ENCODE assay signal across 21 cellular contexts in genomic region chr11:78241475-78241874, GRCh38. TPM values are rescaled to one million over a fixed set of nuclear protein-coding genes. Genes with fewer than 3 reads are reported as not detected.
DNase-seq lines count a peak whose midpoint lies in the region; ATAC-seq, FAIRE-seq and TF ChIP-seq lines count a peak whose summit lies in the region.
"Had no signal": no experiment of that assay in that cellular context is flagged by ENCODE, and none has a peak within 500 bp of the region (broad histone marks: within the 10 kb centered on the region; RNA-seq: fewer than 3 reads in every experiment).

No MANE protein-coding gene starts in this region.

- TF ChIP-seq RAD21 in HCT116 (IDR thresholded peaks at IDR 0.05; ENCODE audit: low read depth) (no peak), K562 (CRISPR knock-in tag; conservative IDR thresholded peaks at IDR 0.05 in 1 of 2, IDR thresholded peaks at IDR 0.05 in 1 of 2) (no peak)

- H3K36me3 Mint-ChIP-seq in activated T-helper 17 cell treated with anti-CD3 and anti-CD28 coated beads, Interleukin-2, amount 50 U/mL, for 72 hours (ENCODE audit: low read depth) = no peaks in the 10 kb centered on the region

- ATAC-seq in DND-41 (ENCODE audit: insufficient read depth, low read depth) (no peak), HCT116 (no peak), K562 (no peak)
- ATAC-seq in activated T-helper 17 cell treated with anti-CD3 and anti-CD28 coated beads, Interleukin-2, amount 50 U/mL, for 72 hours (replicated peaks) = no peak
- ATAC-seq: A549 had no signal

- no peaks in the 10 kb centered on the region; the same call in 1 of the 2 replicates for H4K20me1 ChIP-seq in DND-41 (ENCODE audit: insufficient read depth, low read length)
- H4K20me1 ChIP-seq in HCT116 (ENCODE audit: insufficient read depth) = no peaks in the 10 kb centered on the region
- no peaks in the 10 kb centered on the region for H4K20me1 ChIP-seq in K562 (replicated peaks; ENCODE audit: control insufficient read depth, insufficient read depth, low read length)

- H2AFZ ChIP-seq in DND-41 (ENCODE audit: low read depth, low read length) = no peak overlapping the region
- H2AFZ ChIP-seq in HCT116 (ENCODE audit: low read depth, low read length, poor library complexity, severe bottlenecking) = no peak overlapping the region
- no peak overlapping the region for H2AFZ ChIP-seq in K562 (ENCODE audit: low read depth, low read length)
- H2AFZ ChIP-seq: GM23248 had no signal

- peaks cover 69% of the 10 kb centered on the region for H3K36me3 ChIP-seq in DND-41 (ENCODE audit: insufficient read depth, low read length)
- H3K36me3 ChIP-seq in HCT116 (ENCODE audit: control insufficient read depth in 1 of 2, insufficient read depth in 2 of 2, low read length in 2 of 2) = no peaks in the 10 kb centered on the region
- peaks cover 19% of the 10 kb centered on the region; the same call in 2 of the 3 replicates for H3K36me3 ChIP-seq in K562 (ENCODE audit: control insufficient read depth, insufficient read depth, low read length)
- H3K36me3 ChIP-seq in small intestine (ENCODE audit: control insufficient read depth in 2 of 2, insufficient read depth in 2 of 2, low read length in 2 of 2) = no peaks in the 10 kb centered on the region
- H3K36me3 ChIP-seq in suprapubic skin = no peaks in the 10 kb centered on the region
- H3K36me3 ChIP-seq: BE2C had no signal

- H3K9ac ChIP-seq in DND-41 (ENCODE audit: low read depth, low read length) (no peak overlapping the region), HCT116 (ENCODE audit: low read length) (no peak overlapping the region), K562 (ENCODE audit: insufficient read depth in 1 of 2, low read depth in 2 of 2, low read length in 2 of 2) (no peak overlapping the region)
- H3K9ac ChIP-seq: BLaER1 treated with 17β-estradiol and CSF1 and Interleukin-3, amounts not matched to agents 10 nM and 100 nM; GM23248 had no signal

- in situ Hi-C loops in K562 (cut with MboI) = no loop called here

- TF ChIP-seq CTCF in DND-41 (IDR thresholded peaks at IDR 0.05; ENCODE audit: borderline replicate concordance, extremely low read depth, low read length, poor library complexity, severe bottlenecking) (no peak), HCT116 (IDR thresholded peaks at IDR 0.05 in 2 of 3, conservative IDR thresholded peaks at IDR 0.05 in 1 of 3; ENCODE audit: borderline replicate concordance in 1 of 3, insufficient read depth in 1 of 3, low read depth in 2 of 3, low read length in 2 of 3) (no peak), K562 (IDR thresholded peaks at IDR 0.05 in 2 of 3, conservative IDR thresholded peaks at IDR 0.05 in 1 of 3; ENCODE audit: insufficient read depth in 2 of 3, low read depth in 1 of 3, low read length in 3 of 3) (no peak), suprapubic skin (IDR thresholded peaks at IDR 0.05) (no peak)

- RAD21 ChIA-PET in HCT116 (lab: Charles Lee; ENCODE audit: low non-redundant PET in 1 of 2, low total read pairs in 2 of 2, uncharacterized antibody in 2 of 2, unreplicated experiment in 2 of 2) = no interaction called here

- TF ChIP-seq EP300 in K562 (IDR thresholded peaks at IDR 0.05; ENCODE audit: low read length) (no peak), suprapubic skin (IDR thresholded peaks at IDR 0.05) (no peak)

- no peak overlapping the region for H3K4me3 ChIP-seq in DND-41 (ENCODE audit: low read depth in 1 of 2, low read length in 2 of 2)
- H3K4me3 ChIP-seq in HCT116 (replicated peaks in 1 of 2; ENCODE audit: low read depth in 1 of 2, low read length in 2 of 2) = no peak overlapping the region
- no peak overlapping the region for H3K4me3 ChIP-seq in K562
- no peak overlapping the region for H3K4me3 ChIP-seq in small intestine (ENCODE audit: low read depth in 1 of 2, low read length in 2 of 2)
- H3K4me3 ChIP-seq in suprapubic skin = no peak overlapping the region
- H3K4me3 ChIP-seq: A549; BLaER1 treated with 17β-estradiol and CSF1 and Interleukin-3, amounts not matched to agents 10 nM and 100 nM; GM23248 had no signal

- no peak overlapping the region for H3K27ac Mint-ChIP-seq in activated T-helper 17 cell treated with anti-CD3 and anti-CD28 coated beads, Interleukin-2, amount 50 U/mL, for 72 hours
- H3K27ac Mint-ChIP-seq: CD4-positive, alpha-beta T cell; CD8-positive, alpha-beta memory T cell; H9 had no signal

- peaks cover 33% of the 10 kb centered on the region for H3K4me1 ChIP-seq in DND-41 (ENCODE audit: insufficient read depth, low read length)
- H3K4me1 ChIP-seq in HCT116 (ENCODE audit: control insufficient read depth in 1 of 2, insufficient read depth in 2 of 2, low read length in 2 of 2) = peaks cover 0 to 4% of the 10 kb centered on the region in 2 experiments; a peak in 1 of 4 replicates
- H3K4me1 ChIP-seq in K562 (replicated peaks in 1 of 2; ENCODE audit: control insufficient read depth in 2 of 2, insufficient read depth in 2 of 2, low read length in 2 of 2) = no peaks in the 10 kb centered on the region
- no peaks in the 10 kb centered on the region for H3K4me1 ChIP-seq in small intestine (ENCODE audit: control insufficient read depth in 2 of 2, insufficient read depth in 1 of 2, low read depth in 1 of 2, low read length in 1 of 2)
- no peaks in the 10 kb centered on the region for H3K4me1 ChIP-seq in suprapubic skin
- H3K4me1 ChIP-seq: A549, BE2C had no signal

- CTCF ChIA-PET in HCT116 (lab: Charles Lee) (no interaction called here), K562 (lab: Yijun Ruan, JAX; ENCODE audit: low intra/inter-chr PET ratio) (no interaction called here)

- DNase-seq in DND-41 (no peak), HCT116 (ENCODE audit: low read depth, low spot score) (no peak), K562 (ENCODE audit: extremely low read depth in 1 of 4, low spot score in 3 of 4) (no peak), small intestine (no peak), suprapubic skin (ENCODE audit: low spot score in 2 of 2) (no peak), HT-29 (ENCODE audit: low spot score) (no peak)
- DNase-seq: 8988T; ACHN; AML-193; BE2C; CD4-positive, alpha-beta T cell; CD8-positive, alpha-beta memory T cell; DMS 273 treated with DMSO at 0.1 percent for 48 hours; DMS79; GM23248; H9 had no signal

- H3K9me3 ChIP-seq in DND-41 (ENCODE audit: insufficient read depth, low read length, severe bottlenecking) (peaks cover 8% of the 10 kb centered on the region), HCT116 (ENCODE audit: control insufficient read depth in 1 of 2, insufficient read depth in 1 of 2, low read depth in 1 of 2, low read length in 2 of 2) (no peaks in the 10 kb centered on the region), K562 (replicated peaks; ENCODE audit: control insufficient read depth, insufficient read depth, low read depth, low read length) (peaks cover 9% of the 10 kb centered on the region), small intestine (ENCODE audit: control insufficient read depth, low read depth) (no peaks in the 10 kb centered on the region), suprapubic skin (no peaks in the 10 kb centered on the region)
- H3K9me3 ChIP-seq: BE2C had no signal

- H3K9me2 ChIP-seq in HCT116 (ENCODE audit: insufficient read depth) = no peaks in the 10 kb centered on the region

- intact Hi-C loops in HCT116 (cut with micrococcal nuclease) = no loop called here
- intact Hi-C loops in K562 (cut with micrococcal nuclease) = no loop called here

- TF ChIP-seq POLR2A in HCT116 (IDR thresholded peaks at IDR 0.05; ENCODE audit: borderline replicate concordance, extremely low read depth, insufficient read depth, insufficient read length) = no peak
- no peak for TF ChIP-seq POLR2A in K562 (conservative IDR thresholded peaks at IDR 0.05)
- TF ChIP-seq POLR2A in suprapubic skin (IDR thresholded peaks at IDR 0.05) = no peak

- FAIRE-seq in K562 (lab: Jason Lieb, UNC) = no peak
- peak; percentile 30 for FAIRE-seq in small intestine (lab: Jason Lieb, UNC)
- FAIRE-seq: A549, D721Med, H1 had no signal

- POLR2A ChIA-PET in HCT116 (lab: Charles Lee) (no interaction called here), K562 (lab: Yijun Ruan, JAX) (no interaction called here)

- peaks cover 11% of the 10 kb centered on the region for H3K9me3 Mint-ChIP-seq in activated T-helper 17 cell treated with anti-CD3 and anti-CD28 coated beads, Interleukin-2, amount 50 U/mL, for 72 hours

- H3K4me2 ChIP-seq in DND-41 (ENCODE audit: insufficient read depth, low read length) = no peak overlapping the region
- no peak overlapping the region for H3K4me2 ChIP-seq in HCT116 (ENCODE audit: low read length)
- H3K4me2 ChIP-seq in K562 (ENCODE audit: insufficient read depth, low read length) = no peak overlapping the region
- H3K4me2 ChIP-seq: A549; BLaER1 treated with 17β-estradiol and CSF1 and Interleukin-3, amounts not matched to agents 10 nM and 100 nM had no signal

- no peaks in the 10 kb centered on the region for H3K4me1 Mint-ChIP-seq in activated T-helper 17 cell treated with anti-CD3 and anti-CD28 coated beads, Interleukin-2, amount 50 U/mL, for 72 hours
- H3K4me1 Mint-ChIP-seq: H9 had no signal

- BruUV-seq in HCT116 (replicated peaks; lab: Mats Ljungman, UMichigan) = no TSS peak
- no TSS peak for BruUV-seq in K562 (replicated peaks; lab: Mats Ljungman, UMichigan)

- no peaks in the 10 kb centered on the region for H3K27me3 ChIP-seq in DND-41 (ENCODE audit: insufficient read depth, low read length, poor library complexity)
- H3K27me3 ChIP-seq in HCT116 (ENCODE audit: insufficient read depth, low read length) = no peaks in the 10 kb centered on the region
- H3K27me3 ChIP-seq in K562 (ENCODE audit: control insufficient read depth in 2 of 2, insufficient read depth in 2 of 2, low read length in 2 of 2) = no peaks in the 10 kb centered on the region
- H3K27me3 ChIP-seq in small intestine (ENCODE audit: control insufficient read depth in 2 of 2, insufficient read depth in 2 of 2, low read length in 2 of 2) = no peaks in the 10 kb centered on the region
- H3K27me3 ChIP-seq in suprapubic skin = no peaks in the 10 kb centered on the region
- H3K27me3 ChIP-seq: BE2C; BLaER1 treated with 17β-estradiol and CSF1 and Interleukin-3, amounts not matched to agents 10 nM and 100 nM had no signal

- no peaks in the 10 kb centered on the region for H3K9me1 ChIP-seq in K562 (ENCODE audit: control insufficient read depth, insufficient read depth, low read length)

- peak overlapping the region; percentile 35; the same call in 1 of the 2 replicates for H3K27ac ChIP-seq in DND-41 (ENCODE audit: low read length)
- H3K27ac ChIP-seq in HCT116 (ENCODE audit: low read depth, low read length) = no peak overlapping the region
- H3K27ac ChIP-seq in K562 (ENCODE audit: extremely low read depth, low read depth, low read length) = no peak overlapping the region
- H3K27ac ChIP-seq in small intestine (ENCODE audit: low read depth in 1 of 2, low read length in 1 of 2) = no peak overlapping the region
- no peak overlapping the region for H3K27ac ChIP-seq in suprapubic skin
- H3K27ac ChIP-seq: A549; BLaER1 treated with 17β-estradiol and CSF1 and Interleukin-3, amounts not matched to agents 10 nM and 100 nM; GM23248 had no signal

- H3K79me2 ChIP-seq in DND-41 (ENCODE audit: insufficient read depth, low read length) (peaks cover 81% of the 10 kb centered on the region), HCT116 (ENCODE audit: insufficient read depth, low read length) (no peaks in the 10 kb centered on the region), K562 (ENCODE audit: control insufficient read depth, insufficient read depth, low read length) (no peaks in the 10 kb centered on the region)

- no peak overlapping the region for H3K4me3 Mint-ChIP-seq in activated T-helper 17 cell treated with anti-CD3 and anti-CD28 coated beads, Interleukin-2, amount 50 U/mL, for 72 hours
- H3K4me3 Mint-ChIP-seq: CD4-positive, alpha-beta T cell; CD8-positive, alpha-beta memory T cell; H9 had no signal

- no peaks in the 10 kb centered on the region for H3K27me3 Mint-ChIP-seq in activated T-helper 17 cell treated with anti-CD3 and anti-CD28 coated beads, Interleukin-2, amount 50 U/mL, for 72 hours
- H3K27me3 Mint-ChIP-seq: CD4-positive, alpha-beta T cell had no signal

RNA-seq across cellular contexts. Expression of gene USP35, which starts 52.8 kb away (rescaled TPM):
- total RNA-seq in HCT116 (2021; ENCODE audit: unreplicated experiment) = 6.0 TPM
- 3.3 and 3.7 TPM in 2 replicates for polyA plus RNA-seq in HCT116 (2012)
- 11.2 and 24.7 TPM in 2 replicates for total RNA-seq in K562 (2011; cell fraction: chromatin; rRNA removed; ENCODE audit: low replicate concordance)
- total RNA-seq in K562 (2011; cell fraction: nucleolus; rRNA removed) = 14.8 and 15.9 TPM in 2 replicates
- 11.8 and 13.5 TPM in 2 replicates for total RNA-seq in K562 (2011; cell fraction: nucleoplasm; rRNA removed)
- 3.3 and 4.8 TPM in 2 replicates for total RNA-seq in K562 (2014; rRNA removed)
- total RNA-seq in K562 (2014; rRNA removed; fragmentation: Illumina TruSeq; extraction: Trizol) = 1.6 and 2.1 TPM in 2 replicates
- total RNA-seq in K562 (2015; rRNA removed; fragmentation: Illumina TruSeq; extraction: Trizol) = 2.4 and 3.3 TPM in 2 replicates
- total RNA-seq in K562 (2021) = 3.8 and 4.1 TPM in 2 replicates
- 3.9 and 4.4 TPM in 2 replicates for polyA plus RNA-seq in K562 (2011; rRNA removed)
- 3.2 and 3.9 TPM in 2 replicates for polyA plus RNA-seq in K562 (2011; cell fraction: cytosol; rRNA removed)
- 23.4 and 38.4 TPM in 2 replicates for polyA plus RNA-seq in K562 (2011; cell fraction: nucleus; rRNA removed)
- 3.9 and 6.0 TPM in 2 replicates for polyA plus RNA-seq in K562 (2012)
- 3.0 and 3.6 TPM in 2 replicates for polyA plus RNA-seq in K562 (2014; fragmentation: Illumina TruSeq; extraction: Trizol)
- polyA plus RNA-seq in K562 (2014; fragmentation: Nextera tagmentation; extraction: Ambion mirVana) = under 1 TPM; 0.01 to 0.07 TPM
- 3.6 and 4.0 TPM in 2 replicates for polyA plus RNA-seq in K562 (2014; rRNA removed)
- polyA minus RNA-seq in K562 (2011; rRNA and poly(A)+ RNA removed) = 1.7 and 1.8 TPM in 2 replicates
- polyA minus RNA-seq in K562 (2011; cell fraction: cytosol; rRNA and poly(A)+ RNA removed) = 1.1 and 3.0 TPM in 2 replicates
- 6.1 and 7.2 TPM in 2 replicates for polyA minus RNA-seq in K562 (2011; cell fraction: nucleus; rRNA and poly(A)+ RNA removed)
- 1 to 10 TPM; 1.9 to 7.8 (median 5.1) TPM for polyA plus RNA-seq in small intestine
- 1 to 10 TPM; 2.3 to 9.6 (median 5.6) TPM for total RNA-seq in suprapubic skin
- total RNA-seq in activated T-helper 17 cell treated with anti-CD3 and anti-CD28 coated beads, Interleukin-2, amount 50 U/mL, for 72 hours = 1 to 10 TPM; 9.6 to 10.0 TPM
- 4.4 and 5.1 TPM in 2 replicates for total RNA-seq in HT-29 (2014; rRNA removed; shearing (Covaris generic))

RNA-seq across cellular contexts. Expression of gene KCTD21, which starts 53.0 kb away (rescaled TPM):
- total RNA-seq in HCT116 (2021; ENCODE audit: unreplicated experiment) (3.0 TPM), K562 (2014; rRNA removed) (1.5 and 2.1 TPM in 2 replicates), K562 (2014; rRNA removed; fragmentation: Illumina TruSeq; extraction: Trizol) (1.7 and 1.9 TPM in 2 replicates), K562 (2015; rRNA removed; fragmentation: Illumina TruSeq; extraction: Trizol) (2.0 and 2.4 TPM in 2 replicates), K562 (2021) (2.2 and 2.4 TPM in 2 replicates), suprapubic skin (10 to 100 TPM in 1 of 4 donors, 1 to 10 TPM in 3; 3.6 to 11.1 (median 4.3) TPM)
- polyA plus RNA-seq in HCT116 (2012) = 2.8 and 4.0 TPM in 2 replicates
- total RNA-seq in K562 (2011; cell fraction: chromatin; rRNA removed; ENCODE audit: low replicate concordance) = 3.6 and 6.5 TPM in 2 replicates
- total RNA-seq in K562 (2011; cell fraction: nucleolus; rRNA removed) = 3.0 and 4.7 TPM in 2 replicates
- total RNA-seq in K562 (2011; cell fraction: nucleoplasm; rRNA removed) = 4.0 and 7.8 TPM in 2 replicates
- polyA plus RNA-seq in K562 (2011; rRNA removed) (4.2 and 5.4 TPM in 2 replicates), K562 (2014; fragmentation: Illumina TruSeq; extraction: Trizol) (3.3 and 4.3 TPM in 2 replicates), K562 (2014; fragmentation: Nextera tagmentation; extraction: Ambion mirVana) (under 1 TPM; 0.34 to 0.80 TPM), K562 (2014; rRNA removed) (1.7 and 1.8 TPM in 2 replicates), small intestine (1 to 10 TPM; 4.1 to 6.5 (median 6.5) TPM)
- polyA plus RNA-seq in K562 (2011; cell fraction: cytosol; rRNA removed) = 5.2 and 5.6 TPM in 2 replicates
- 1.3 and 2.4 TPM in 2 replicates for polyA plus RNA-seq in K562 (2011; cell fraction: nucleus; rRNA removed)
- polyA plus RNA-seq in K562 (2012) = 4.1 and 5.4 TPM in 2 replicates
- polyA minus RNA-seq in K562 (2011; rRNA and poly(A)+ RNA removed) = 4.0 and 5.1 TPM in 2 replicates
- 2.1 and 3.5 TPM in 2 replicates for polyA minus RNA-seq in K562 (2011; cell fraction: cytosol; rRNA and poly(A)+ RNA removed)
- polyA minus RNA-seq in K562 (2011; cell fraction: nucleus; rRNA and poly(A)+ RNA removed) = 1.5 and 2.0 TPM in 2 replicates
- 1 to 10 TPM; 6.1 to 7.5 TPM for total RNA-seq in activated T-helper 17 cell treated with anti-CD3 and anti-CD28 coated beads, Interleukin-2, amount 50 U/mL, for 72 hours
- 3.5 and 10.5 TPM in 2 replicates for total RNA-seq in HT-29 (2014; rRNA removed; shearing (Covaris generic))
